Comparison of ENCODE assay signal across 17 cellular contexts in genomic region chr2:236670235-236670620, GRCh38.
A peak's percentile ranks its signal among the peaks of the same experiment; 100 is the strongest.
DNase-seq lines count a peak whose midpoint lies in the region; ATAC-seq and TF ChIP-seq lines count a peak whose summit lies in the region.
"Had no signal": no experiment of that assay in that cellular context is flagged by ENCODE, and none has a peak within 500 bp of the region (broad histone marks: within the 10 kb centered on the region; RNA-seq: fewer than 3 reads in every experiment).

No MANE protein-coding gene starts in this region.

- no peaks in the 10 kb centered on the region for H3K9me3 ChIP-seq in right cardiac atrium (ENCODE audit: control insufficient read depth, low read length)
- H3K9me3 ChIP-seq in sigmoid colon: peaks cover 0 to 6% (median 0%) of the 10 kb centered on the region in 4 donors
- H3K9me3 ChIP-seq: Caco-2 had no signal

- no peak for TF ChIP-seq EP300 in sigmoid colon (IDR thresholded peaks at IDR 0.05)

- H3K27ac ChIP-seq in right cardiac atrium (ENCODE audit: low read length): peak overlapping the region; percentile 33
- peak overlapping the region in 3 of 4 donors; percentile 24 to 69 (median 65) for H3K27ac ChIP-seq in sigmoid colon
- H3K27ac ChIP-seq: A549, C4-2B, PC-9 had no signal

- H3K36me3 Mint-ChIP-seq in activated T-helper 2 cell treated with anti-CD3 and anti-CD28 coated beads, Interferon-gamma antibody, Interleukin-2, Interleukin-4, amounts not matched to agents 10 μg/mL and 5 μg/mL and 100 μg/mL, durations not matched to agents 14 hours and 24 hours and 36 hours (ENCODE audit: low read depth): no peaks in the 10 kb centered on the region
- H3K36me3 Mint-ChIP-seq in chondrocyte (ENCODE audit: low read depth): peaks cover 5% of the 10 kb centered on the region

- no peaks in the 10 kb centered on the region for H3K4me1 Mint-ChIP-seq in activated T-helper 2 cell treated with anti-CD3 and anti-CD28 coated beads, Interferon-gamma antibody, Interleukin-2, Interleukin-4, amounts not matched to agents 10 μg/mL and 5 μg/mL and 100 μg/mL, durations not matched to agents 14 hours and 24 hours and 36 hours (ENCODE audit: low read depth)
- peaks cover 28% of the 10 kb centered on the region for H3K4me1 Mint-ChIP-seq in chondrocyte (ENCODE audit: low read depth)

- intact Hi-C loops in right cardiac atrium (cut with DNase I) (no loop called here), left cardiac atrium (cut with DNase I) (no loop called here), lower leg skin (cut with DNase I; ENCODE audit: low total_unique reads) (no loop called here), sigmoid colon (cut with DNase I) (no loop called here)
- intact Hi-C loops in activated T-helper 2 cell treated with anti-CD3 and anti-CD28 coated beads, Interferon-gamma antibody, Interleukin-2, Interleukin-4, amounts not matched to agents 10 μg/mL and 5 μg/mL and 100 μg/mL, durations not matched to agents 14 hours and 24 hours and 36 hours (cut with micrococcal nuclease): no loop called here

- no peaks in the 10 kb centered on the region for H3K9me3 Mint-ChIP-seq in activated T-helper 2 cell treated with anti-CD3 and anti-CD28 coated beads, Interferon-gamma antibody, Interleukin-2, Interleukin-4, amounts not matched to agents 10 μg/mL and 5 μg/mL and 100 μg/mL, durations not matched to agents 14 hours and 24 hours and 36 hours
- peaks cover 13% of the 10 kb centered on the region for H3K9me3 Mint-ChIP-seq in chondrocyte (ENCODE audit: low read depth)

- no peak overlapping the region for H3K27ac Mint-ChIP-seq in activated T-helper 2 cell treated with anti-CD3 and anti-CD28 coated beads, Interferon-gamma antibody, Interleukin-2, Interleukin-4, amounts not matched to agents 10 μg/mL and 5 μg/mL and 100 μg/mL, durations not matched to agents 14 hours and 24 hours and 36 hours
- no peak overlapping the region for H3K27ac Mint-ChIP-seq in chondrocyte (ENCODE audit: unreplicated experiment)

- ATAC-seq in right cardiac atrium (no peak), left cardiac atrium (no peak)
- ATAC-seq: A549 had no signal

- TF ChIP-seq POLR2A in lower leg skin (IDR thresholded peaks at IDR 0.05) (no peak), sigmoid colon (IDR thresholded peaks at IDR 0.05) (no peak)

- no peaks in the 10 kb centered on the region for H3K36me3 ChIP-seq in sigmoid colon

- H3K27me3 ChIP-seq in right cardiac atrium (ENCODE audit: control insufficient read depth, insufficient read depth) (no peaks in the 10 kb centered on the region), sigmoid colon (no peaks in the 10 kb centered on the region)

- peaks cover 7% of the 10 kb centered on the region for H3K4me1 ChIP-seq in right cardiac atrium (ENCODE audit: control insufficient read depth, insufficient read depth, low read length)
- peaks cover 0 to 4% (median 1%) of the 10 kb centered on the region in 4 donors for H3K4me1 ChIP-seq in sigmoid colon
- H3K4me1 ChIP-seq: Caco-2 had no signal

- H3K4me3 Mint-ChIP-seq in activated T-helper 2 cell treated with anti-CD3 and anti-CD28 coated beads, Interferon-gamma antibody, Interleukin-2, Interleukin-4, amounts not matched to agents 10 μg/mL and 5 μg/mL and 100 μg/mL, durations not matched to agents 14 hours and 24 hours and 36 hours (ENCODE audit: low read depth): no peak overlapping the region
- no peak overlapping the region for H3K4me3 Mint-ChIP-seq in chondrocyte (ENCODE audit: unreplicated experiment)
- H3K4me3 Mint-ChIP-seq: H9 had no signal

- TF ChIP-seq CTCF in lower leg skin (IDR thresholded peaks at IDR 0.05): no peak
- TF ChIP-seq CTCF in sigmoid colon (IDR thresholded peaks at IDR 0.05): no peak
- TF ChIP-seq CTCF in chondrocyte (IDR thresholded peaks at IDR 0.05): no peak

- H3K27me3 Mint-ChIP-seq in activated T-helper 2 cell treated with anti-CD3 and anti-CD28 coated beads, Interferon-gamma antibody, Interleukin-2, Interleukin-4, amounts not matched to agents 10 μg/mL and 5 μg/mL and 100 μg/mL, durations not matched to agents 14 hours and 24 hours and 36 hours (ENCODE audit: low read depth): no peaks in the 10 kb centered on the region
- H3K27me3 Mint-ChIP-seq in chondrocyte (ENCODE audit: low read depth): no peaks in the 10 kb centered on the region

- H3K4me3 ChIP-seq in right cardiac atrium (ENCODE audit: low read length) (no peak overlapping the region), lower leg skin (ENCODE audit: low read depth, poor library complexity, severe bottlenecking) (no peak overlapping the region), sigmoid colon (no peak overlapping the region)
- H3K4me3 ChIP-seq: A549, PC-9 had no signal

- 92% methylated on average over 6 of the region's 6 CpGs for WGBS in right cardiac atrium
- WGBS in lower leg skin, 2 donors: 76 to 83% methylated on average over 6 of the region's 6 CpGs
- WGBS in sigmoid colon, 2 donors: 92 to 95% methylated on average over 6 of the region's 6 CpGs

- DNase-seq in right cardiac atrium: no peak
- no peak for DNase-seq in left cardiac atrium
- DNase-seq in lower leg skin (ENCODE audit: low spot score in 2 of 2): peak; percentile 9 to 80
- no peak for DNase-seq in sigmoid colon
- no peak for DNase-seq in CD1c-positive myeloid dendritic cell (ENCODE audit: extremely low spot score)
- no peak for DNase-seq in activated T-helper 2 cell treated with anti-CD3 and anti-CD28 coated beads, Interferon-gamma antibody, Interleukin-2, Interleukin-4, amounts not matched to agents 10 μg/mL and 5 μg/mL and 100 μg/mL, durations not matched to agents 14 hours and 24 hours and 36 hours (ENCODE audit: low spot score)
- no peak for DNase-seq in chondrocyte (ENCODE audit: low spot score)
- DNase-seq: Caco-2, DMS53, H9, Kasumi-1, NCI-H187 treated with DMSO at 0.1 percent for 48 hours, NCI-H446, NCI-H748 treated with DMSO at 0.1 percent for 48 hours, PC-9 had no signal

Comparison
In these comparisons a context has a peak if more than half of its experiments do, and no peak if none do; other contexts are left out.
1. DNase-seq: peak in lower leg skin (2 of 2); none in right cardiac atrium (0 of 3), left cardiac atrium (single experiment), sigmoid colon (single experiment), CD1c-positive myeloid dendritic cell (single experiment), activated T-helper 2 cell treated with anti-CD3 and anti-CD28 coated beads, Interferon-gamma antibody, Interleukin-2, Interleukin-4, amounts not matched to agents 10 μg/mL and 5 μg/mL and 100 μg/mL, durations not matched to agents 14 hours and 24 hours and 36 hours (single experiment) and chondrocyte (single experiment).